1 cellular context compared by ENCODE assay signal in the genomic region with DNA sequence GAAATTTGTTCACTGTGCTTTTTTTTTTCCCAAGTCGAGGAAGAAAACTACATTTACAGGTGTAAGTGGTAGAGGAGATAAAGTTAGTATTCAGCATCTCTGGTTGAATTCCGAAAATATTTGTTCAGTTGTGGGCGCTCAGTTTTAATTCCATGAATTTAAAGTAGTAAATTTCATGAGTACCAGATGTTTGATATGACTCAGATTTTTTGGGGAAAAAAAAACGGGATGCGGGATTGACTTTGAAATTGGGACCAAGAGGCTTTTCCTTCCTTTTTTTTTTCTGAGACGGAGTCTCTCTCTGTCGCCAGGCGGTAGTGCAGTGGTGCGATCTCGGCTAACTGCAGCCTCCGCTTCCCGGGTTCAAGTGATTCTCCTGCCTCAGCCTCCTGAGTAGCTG.
TF ChIP-seq lines count a peak whose summit lies in the region.

No MANE protein-coding gene starts in this region.

TF ChIP-seq in WTC11, 78 proteins besides CTCF, POLR2A, EP300 and RAD21:
- TF ChIP-seq, protein P1, sequence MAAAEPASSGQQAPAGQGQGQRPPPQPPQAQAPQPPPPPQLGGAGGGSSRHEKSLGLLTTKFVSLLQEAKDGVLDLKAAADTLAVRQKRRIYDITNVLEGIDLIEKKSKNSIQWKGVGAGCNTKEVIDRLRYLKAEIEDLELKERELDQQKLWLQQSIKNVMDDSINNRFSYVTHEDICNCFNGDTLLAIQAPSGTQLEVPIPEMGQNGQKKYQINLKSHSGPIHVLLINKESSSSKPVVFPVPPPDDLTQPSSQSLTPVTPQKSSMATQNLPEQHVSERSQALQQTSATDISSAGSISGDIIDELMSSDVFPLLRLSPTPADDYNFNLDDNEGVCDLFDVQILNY (CRISPR knock-in tag; IDR thresholded peaks at IDR 0.05): no peak
TF ChIP-seq in WTC11: peak in this region for 0.
